ENCODE assay signal across 24 cellular contexts in genomic region chr12:24718641-24719040, GRCh38.
DNase-seq lines count a peak whose midpoint lies in the region; ATAC-seq and TF ChIP-seq lines count a peak whose summit lies in the region.
"Had no signal": no experiment of that assay in that cellular context is flagged by ENCODE, and none has a peak within 500 bp of the region (broad histone marks: within the 10 kb centered on the region; RNA-seq: fewer than 3 reads in every experiment).

No MANE protein-coding gene starts in this region.

- no peak for ATAC-seq in stimulated activated naive CD8-positive, alpha-beta T cell treated with anti-CD3 and anti-CD28 coated beads, Interleukin-15, amount 100 ng/mL, for 72 hours
- no peak for ATAC-seq in stimulated activated naive B cell treated with anti-CD40 and anti-IgM and Interleukin-4, amounts not matched to agents 10 μg/mL and 1 μg/mL and 100 μg/mL, for 72 hours (replicated peaks)
- no peak for ATAC-seq in SK-N-SH treated with all-trans-retinoic acid at 6 μM for 48 hours
- ATAC-seq: HepG2, left colon, Right ventricle myocardium inferior had no signal

- intact Hi-C loops in activated CD4-positive, alpha-beta memory T cell treated with anti-CD3 and anti-CD28 coated beads for 36 hours (cut with micrococcal nuclease): loop anchor here (1.0 kb wide), 3 partner anchors 9 to 121 kb away; no protein-coding TSS in a partner anchor

- H3K27me3 Mint-ChIP-seq in stimulated activated naive CD8-positive, alpha-beta T cell treated with anti-CD3 and anti-CD28 coated beads, Interleukin-15, Interleukin-2, amounts not matched to agents 100 ng/mL and 50 ng/mL, for 24 hours: peaks cover 3% of the 10 kb centered on the region
- H3K27me3 Mint-ChIP-seq in stimulated activated naive CD8-positive, alpha-beta T cell treated with anti-CD3 and anti-CD28 coated beads, Interleukin-15, amount 100 ng/mL, for 72 hours: no peaks in the 10 kb centered on the region
- peaks cover 7% of the 10 kb centered on the region for H3K27me3 Mint-ChIP-seq in activated CD4-positive, alpha-beta memory T cell treated with anti-CD3 and anti-CD28 coated beads for 36 hours
- H3K27me3 Mint-ChIP-seq in stimulated activated naive B cell treated with anti-CD40 and anti-IgM and Interleukin-4, amounts not matched to agents 10 μg/mL and 1 μg/mL and 100 μg/mL, for 72 hours: no peaks in the 10 kb centered on the region

- DNase-seq in stimulated activated naive CD8-positive, alpha-beta T cell treated with anti-CD3 and anti-CD28 coated beads, Interleukin-15, amount 100 ng/mL, for 72 hours: no peak
- no peak for DNase-seq in activated CD4-positive, alpha-beta memory T cell treated with anti-CD3 and anti-CD28 coated beads for 36 hours
- no peak for DNase-seq in epithelial cell of prostate (ENCODE audit: low read depth, low spot score)
- DNase-seq in stimulated activated naive B cell treated with anti-CD40 and anti-IgM and Interleukin-4, amounts not matched to agents 10 μg/mL and 1 μg/mL and 100 μg/mL, for 72 hours: no peak
- DNase-seq in activated CD4-positive, CD25-positive, alpha-beta regulatory T cell treated with anti-CD3 and anti-CD28 coated beads, Interleukin-2, amount 50 U/mL, for 72 hours: no peak
- DNase-seq in activated CD4-positive, alpha-beta T cell treated with anti-CD3 and anti-CD28 coated beads, Interleukin-2, amount 50 U/mL, for 1 hour: no peak
- DNase-seq: activated gamma-delta T cell; H9; hypothalamus; Karpas-422; left colon; NCI-H1436; NCI-H2081; NCI-H526 treated with DMSO at 0.1 percent for 48 hours; PC-9; retina; stimulated activated naive CD4-positive, alpha-beta T cell had no signal

- peaks cover 16% of the 10 kb centered on the region for H3K9me3 Mint-ChIP-seq in stimulated activated naive CD8-positive, alpha-beta T cell treated with anti-CD3 and anti-CD28 coated beads, Interleukin-15, Interleukin-2, amounts not matched to agents 100 ng/mL and 50 ng/mL, for 24 hours
- peaks cover under 1 to 13% of the 10 kb centered on the region in 2 donors for H3K9me3 Mint-ChIP-seq in stimulated activated naive CD8-positive, alpha-beta T cell treated with anti-CD3 and anti-CD28 coated beads, Interleukin-15, amount 100 ng/mL, for 72 hours
- H3K9me3 Mint-ChIP-seq in activated CD4-positive, alpha-beta memory T cell treated with anti-CD3 and anti-CD28 coated beads for 36 hours: peaks cover 6% of the 10 kb centered on the region
- H3K9me3 Mint-ChIP-seq in stimulated activated naive B cell treated with anti-CD40 and anti-IgM and Interleukin-4, amounts not matched to agents 10 μg/mL and 1 μg/mL and 100 μg/mL, for 72 hours: peaks cover 3 to 5% of the 10 kb centered on the region in 2 donors

- H3K4me3 Mint-ChIP-seq in stimulated activated naive CD8-positive, alpha-beta T cell treated with anti-CD3 and anti-CD28 coated beads, Interleukin-15, Interleukin-2, amounts not matched to agents 100 ng/mL and 50 ng/mL, for 24 hours: peak overlapping the region; percentile 40
- peak overlapping the region in 1 of 2 donors; percentile 10 for H3K4me3 Mint-ChIP-seq in stimulated activated naive CD8-positive, alpha-beta T cell treated with anti-CD3 and anti-CD28 coated beads, Interleukin-15, amount 100 ng/mL, for 72 hours
- no peak overlapping the region for H3K4me3 Mint-ChIP-seq in activated CD4-positive, alpha-beta memory T cell treated with anti-CD3 and anti-CD28 coated beads for 36 hours
- H3K4me3 Mint-ChIP-seq in stimulated activated naive B cell treated with anti-CD40 and anti-IgM and Interleukin-4, amounts not matched to agents 10 μg/mL and 1 μg/mL and 100 μg/mL, for 72 hours: no peak overlapping the region
- H3K4me3 Mint-ChIP-seq: H9 had no signal

- POLR2A ChIA-PET in activated CD4-positive, alpha-beta memory T cell treated with anti-CD3 and anti-CD28 coated beads for 36 hours (lab: Charles Lee): interaction anchor here (1.8 kb wide), 1 partner anchor 10 kb away, joined by 7 read pairs; no protein-coding TSS in a partner anchor

- H3K27ac ChIP-seq in epithelial cell of prostate: peak overlapping the region; percentile 50
- H3K27ac ChIP-seq: breast epithelium, C4-2B, parathyroid adenoma, PC-9 had no signal

- H3K4me1 Mint-ChIP-seq in stimulated activated naive CD8-positive, alpha-beta T cell treated with anti-CD3 and anti-CD28 coated beads, Interleukin-15, Interleukin-2, amounts not matched to agents 100 ng/mL and 50 ng/mL, for 24 hours (ENCODE audit: low read depth): peaks cover 34% of the 10 kb centered on the region
- H3K4me1 Mint-ChIP-seq in stimulated activated naive CD8-positive, alpha-beta T cell treated with anti-CD3 and anti-CD28 coated beads, Interleukin-15, amount 100 ng/mL, for 72 hours: peaks cover 24% of the 10 kb centered on the region
- peaks cover 25% of the 10 kb centered on the region for H3K4me1 Mint-ChIP-seq in activated CD4-positive, alpha-beta memory T cell treated with anti-CD3 and anti-CD28 coated beads for 36 hours (ENCODE audit: low read depth)
- peaks cover 23 to 28% of the 10 kb centered on the region in 2 donors for H3K4me1 Mint-ChIP-seq in stimulated activated naive B cell treated with anti-CD40 and anti-IgM and Interleukin-4, amounts not matched to agents 10 μg/mL and 1 μg/mL and 100 μg/mL, for 72 hours
- H3K4me1 Mint-ChIP-seq: H9 had no signal

- peak overlapping the region; percentile 89 for H3K27ac Mint-ChIP-seq in stimulated activated naive CD8-positive, alpha-beta T cell treated with anti-CD3 and anti-CD28 coated beads, Interleukin-15, Interleukin-2, amounts not matched to agents 100 ng/mL and 50 ng/mL, for 24 hours
- no peak overlapping the region for H3K27ac Mint-ChIP-seq in stimulated activated naive CD8-positive, alpha-beta T cell treated with anti-CD3 and anti-CD28 coated beads, Interleukin-15, amount 100 ng/mL, for 72 hours
- peak overlapping the region; percentile 84 for H3K27ac Mint-ChIP-seq in activated CD4-positive, alpha-beta memory T cell treated with anti-CD3 and anti-CD28 coated beads for 36 hours
- peak overlapping the region; percentile 52 for H3K27ac Mint-ChIP-seq in stimulated activated naive B cell treated with anti-CD40 and anti-IgM and Interleukin-4, amounts not matched to agents 10 μg/mL and 1 μg/mL and 100 μg/mL, for 72 hours
- H3K27ac Mint-ChIP-seq: H9 had no signal

- CTCF ChIA-PET in activated CD4-positive, alpha-beta memory T cell treated with anti-CD3 and anti-CD28 coated beads for 36 hours (lab: Charles Lee): no interaction called here

- peaks cover 8% of the 10 kb centered on the region for H3K36me3 Mint-ChIP-seq in stimulated activated naive CD8-positive, alpha-beta T cell treated with anti-CD3 and anti-CD28 coated beads, Interleukin-15, Interleukin-2, amounts not matched to agents 100 ng/mL and 50 ng/mL, for 24 hours (ENCODE audit: low read depth)
- H3K36me3 Mint-ChIP-seq in activated CD4-positive, alpha-beta memory T cell treated with anti-CD3 and anti-CD28 coated beads for 36 hours: peaks cover 14% of the 10 kb centered on the region
- H3K36me3 Mint-ChIP-seq in stimulated activated naive B cell treated with anti-CD40 and anti-IgM and Interleukin-4, amounts not matched to agents 10 μg/mL and 1 μg/mL and 100 μg/mL, for 72 hours: peaks cover 0 to 3% of the 10 kb centered on the region in 2 donors

TF ChIP-seq in SK-N-SH treated with all-trans-retinoic acid at 6 μM for 48 hours, 23 proteins besides CTCF, POLR2A, EP300 and RAD21:
- TF ChIP-seq ZFP3 (CRISPR knock-in tag; IDR thresholded peaks at IDR 0.05): no peak
- no peak for TF ChIP-seq PPARA (CRISPR knock-in tag; IDR thresholded peaks at IDR 0.05; ENCODE audit: borderline replicate concordance)
- TF ChIP-seq RARB (CRISPR knock-in tag; IDR thresholded peaks at IDR 0.05): no peak
- TF ChIP-seq ISL1 (CRISPR knock-in tag; IDR thresholded peaks at IDR 0.05): no peak
- TF ChIP-seq CREB5 (CRISPR knock-in tag; IDR thresholded peaks at IDR 0.05; ENCODE audit: low read depth): no peak
- no peak for TF ChIP-seq CSDC2 (CRISPR knock-in tag; IDR thresholded peaks at IDR 0.05)
- TF ChIP-seq CSRNP3 (CRISPR knock-in tag; IDR thresholded peaks at IDR 0.05): no peak
- TF ChIP-seq TOX (CRISPR knock-in tag; IDR thresholded peaks at IDR 0.05; ENCODE audit: borderline replicate concordance): no peak
- no peak for TF ChIP-seq GLIS3 (CRISPR knock-in tag; IDR thresholded peaks at IDR 0.05)
- no peak for TF ChIP-seq SNAI2 (CRISPR knock-in tag; IDR thresholded peaks at IDR 0.05)
- TF ChIP-seq ZFP30 (CRISPR knock-in tag; IDR thresholded peaks at IDR 0.05): no peak
- TF ChIP-seq OSR1 (CRISPR knock-in tag; IDR thresholded peaks at IDR 0.05): no peak

Comparison
In these comparisons a context has a peak if more than half of its experiments do, and no peak if none do; other contexts are left out.
1. H3K27ac Mint-ChIP-seq: peak in stimulated activated naive CD8-positive, alpha-beta T cell treated with anti-CD3 and anti-CD28 coated beads, Interleukin-15, Interleukin-2, amounts not matched to agents 100 ng/mL and 50 ng/mL, for 24 hours (single experiment), activated CD4-positive, alpha-beta memory T cell treated with anti-CD3 and anti-CD28 coated beads for 36 hours (single experiment) and stimulated activated naive B cell treated with anti-CD40 and anti-IgM and Interleukin-4, amounts not matched to agents 10 μg/mL and 1 μg/mL and 100 μg/mL, for 72 hours (single experiment); none in stimulated activated naive CD8-positive, alpha-beta T cell treated with anti-CD3 and anti-CD28 coated beads, Interleukin-15, amount 100 ng/mL, for 72 hours (0 of 2).